29 cellular contexts compared by ENCODE assay signal in the genomic region with DNA sequence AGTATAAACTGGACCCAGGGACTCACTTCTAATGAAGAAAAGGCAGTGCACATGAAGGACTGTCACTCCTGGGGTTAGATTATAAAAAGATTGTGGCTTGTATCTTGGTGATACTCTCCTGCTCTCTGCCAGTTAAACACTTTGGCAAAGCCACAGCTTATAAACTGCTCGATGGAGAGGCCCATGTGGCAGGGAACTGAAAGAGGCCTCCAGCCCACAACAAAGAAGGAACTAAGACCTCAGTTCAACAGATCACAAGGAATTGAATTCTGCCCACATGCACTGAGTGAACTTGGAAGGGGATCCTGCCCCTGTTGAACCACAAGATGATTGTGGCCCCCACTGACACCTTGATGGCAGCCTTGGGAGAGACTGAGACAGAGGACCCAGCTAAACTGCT.
"Had no signal": no experiment of that assay in that cellular context is flagged by ENCODE, and none has a peak within 500 bp of the region (broad histone marks: within the 10 kb centered on the region; RNA-seq: fewer than 3 reads in every experiment).

No MANE protein-coding gene starts in this region.

- FAIRE-seq: urothelium cell line had no signal

- H3K4me1 ChIP-seq: neural progenitor cell, parathyroid adenoma, psoas muscle, spleen, suprapubic skin, testis, tibial artery, upper lobe of left lung, vagina had no signal

- H3K9ac ChIP-seq: neural progenitor cell, parathyroid adenoma had no signal

- H3K4me3 ChIP-seq: neural progenitor cell, ovary, psoas muscle, skin epidermis, smooth muscle cell, spleen, suprapubic skin, testis, tibial artery, upper lobe of left lung, vagina had no signal

- ATAC-seq: natural killer cell; psoas muscle; right cardiac atrium; sciatic nerve; stimulated activated memory B cell treated with anti-CD40 and anti-IgM and Interleukin-4, amounts not matched to agents 10 μg/mL and 1 μg/mL and 100 μg/mL, for 72 hours; stimulated activated naive CD8-positive, alpha-beta T cell treated with anti-CD3 and anti-CD28 coated beads, Interleukin-15, amount 100 ng/mL, for 72 hours; stimulated activated naive CD8-positive, alpha-beta T cell treated with anti-CD3 and anti-CD28 coated beads, Interleukin-15, Interleukin-2, amounts not matched to agents 100 U/mL and 50 U/mL, for 24 hours had no signal

- H2AFZ ChIP-seq: neural progenitor cell, parathyroid adenoma had no signal

- H3K4me2 ChIP-seq: neural progenitor cell, smooth muscle cell had no signal

- H3K36me3 ChIP-seq: neural progenitor cell, ovary, spleen, suprapubic skin, tibial artery, upper lobe of left lung, vagina had no signal

- H3K27ac ChIP-seq: neural progenitor cell, ovary, parathyroid adenoma, psoas muscle, skin epidermis, spleen, suprapubic skin, testis, tibial artery, upper lobe of left lung, vagina had no signal

- H3K27me3 ChIP-seq: neural progenitor cell, ovary, spleen, testis, tibial artery, upper lobe of left lung, vagina had no signal

- DNase-seq: natural killer cell; occipital lobe; ovary; posterior cingulate gyrus; psoas muscle; right cardiac atrium; spleen; stimulated activated CD4-positive, alpha-beta T cell treated with anti-CD3 and anti-CD28 coated beads, Interleukin-12 subunit alpha, Interleukin-12 subunit beta, amount 100 ng/mL, for 4 hours; stimulated activated CD4-positive, alpha-beta T cell treated with anti-CD3 and anti-CD28 coated beads, Interleukin-1b, Interleukin-23, amount 100 ng/mL, for 48 hours; stimulated activated CD4-positive, alpha-beta T cell treated with anti-CD3 and anti-CD28 coated beads, Interleukin-4, amount 100 ng/mL, for 1 hour; stimulated activated CD4-positive, alpha-beta T cell treated with anti-CD3 and anti-CD28 coated beads, Interleukin-4, amount 100 ng/mL, for 4 hours; stimulated activated CD8-positive, alpha-beta memory T cell treated with anti-CD3 and anti-CD28 coated beads, Interleukin-4, amount 100 ng/mL, for 48 hours; stimulated activated naive CD4-positive, alpha-beta T cell; stimulated activated naive CD8-positive, alpha-beta T cell treated with anti-CD3 and anti-CD28 coated beads, Interleukin-15, amount 100 ng/mL, for 72 hours; stimulated activated naive CD8-positive, alpha-beta T cell treated with anti-CD3 and anti-CD28 coated beads, Interleukin-15, Interleukin-2, amounts not matched to agents 100 U/mL and 50 U/mL, for 24 hours; substantia nigra; testis; tibial artery; trophoblast cell; upper lobe of left lung had no signal

- H3K9me3 ChIP-seq: ovary, psoas muscle, spleen, suprapubic skin, testis, tibial artery, upper lobe of left lung, vagina had no signal

- H3K79me2 ChIP-seq: parathyroid adenoma had no signal
